ENCODE assay signal across 14 cellular contexts in genomic region chr1:154145986-154146385, GRCh38. TPM values are rescaled to one million over a fixed set of nuclear protein-coding genes. Genes with fewer than 3 reads are reported as not detected.
DNase-seq lines count a peak whose midpoint lies in the region; ATAC-seq and TF ChIP-seq lines count a peak whose summit lies in the region.
"Had no signal": no experiment of that assay in that cellular context is flagged by ENCODE, and none has a peak within 500 bp of the region (broad histone marks: within the 10 kb centered on the region; RNA-seq: fewer than 3 reads in every experiment).

No MANE protein-coding gene starts in this region.

- peaks cover 4% of the 10 kb centered on the region for H3K27me3 Mint-ChIP-seq in GM23338 (ENCODE audit: insufficient read depth, low read depth, poor library complexity)
- H3K27me3 Mint-ChIP-seq: central memory CD8-positive, alpha-beta T cell had no signal

- no peaks in the 10 kb centered on the region for H3F3A ChIP-seq in GM23338 (replicated peaks; ENCODE audit: low read depth)

- no peak for DNase-seq in BE2C
- DNase-seq in GM23338 (ENCODE audit: low spot score) = peak; percentile 37
- DNase-seq in putamen (ENCODE audit: low spot score) = no peak
- no peak for DNase-seq in posterior cingulate gyrus
- DNase-seq in GM20000 (ENCODE audit: low spot score) = no peak
- no peak for DNase-seq in NCI-H187 (lab: John Stamatoyannopoulos, UW)
- DNase-seq: activated CD8-positive, alpha-beta memory T cell treated with anti-CD3 and anti-CD28 coated beads, Interleukin-2, amount 50 U/mL, for 48 hours; mesendoderm; NCI-H2171 treated with DMSO at 0.1 percent for 48 hours; T-helper 1 cell had no signal

- no peak for ATAC-seq in GM23338
- ATAC-seq in gastroesophageal sphincter = no peak

- no peaks in the 10 kb centered on the region for H3K9me3 Mint-ChIP-seq in GM23338
- H3K9me3 Mint-ChIP-seq: central memory CD8-positive, alpha-beta T cell had no signal

- 60 to 94% methylated on average over 1 to 2 of the region's 2 CpGs for WGBS in gastroesophageal sphincter (ENCODE audit: low coverage in 1 of 2), 2 donors

- no peaks in the 10 kb centered on the region for H3K9me2 ChIP-seq in GM23338 (ENCODE audit: insufficient read depth)

- TF ChIP-seq POLR2A in gastroesophageal sphincter (IDR thresholded peaks at IDR 0.05) = no peak

- H3K27me3 ChIP-seq in BE2C = no peaks in the 10 kb centered on the region
- H3K27me3 ChIP-seq in GM23338 (ENCODE audit: insufficient read depth) = no peaks in the 10 kb centered on the region
- no peaks in the 10 kb centered on the region for H3K27me3 ChIP-seq in gastroesophageal sphincter

- intact Hi-C loops in posterior cingulate gyrus (cut with DNase I) = no loop called here

- H3K4me3 ChIP-seq in BE2C (ENCODE audit: low read depth, low read length) (no peak overlapping the region), GM23338 (no peak overlapping the region), gastroesophageal sphincter (no peak overlapping the region)
- H3K4me3 ChIP-seq: skin epidermis had no signal

- H3K4me3 Mint-ChIP-seq in GM23338 = no peak overlapping the region
- H3K4me3 Mint-ChIP-seq: central memory CD8-positive, alpha-beta T cell had no signal

- H3K4me1 Mint-ChIP-seq in GM23338 = no peaks in the 10 kb centered on the region
- H3K4me1 Mint-ChIP-seq: central memory CD8-positive, alpha-beta T cell had no signal

- TF ChIP-seq CTCF in BE2C (IDR thresholded peaks at IDR 0.05; ENCODE audit: low read depth, low read length) (peak; percentile 52), GM23338 (conservative IDR thresholded peaks at IDR 0.05; ENCODE audit: low read depth in 2 of 2) (peak; percentile 26 to 69), VCaP (conservative IDR thresholded peaks at IDR 0.05) (peak; percentile 62), gastroesophageal sphincter (IDR thresholded peaks at IDR 0.05) (peak in 3 of 4 experiments; percentile 8 to 14 (median 13)), GM20000 (IDR thresholded peaks at IDR 0.05; ENCODE audit: extremely low read depth, missing control alignments) (no peak)

- no peaks in the 10 kb centered on the region for H3K79me2 ChIP-seq in GM23338 (replicated peaks; ENCODE audit: insufficient read depth)

- no peaks in the 10 kb centered on the region for H4K20me1 ChIP-seq in GM23338 (replicated peaks; ENCODE audit: insufficient read depth)

- H3K27ac ChIP-seq in GM23338 (ENCODE audit: low read depth) (no peak overlapping the region), VCaP (no peak overlapping the region), gastroesophageal sphincter (no peak overlapping the region)
- H3K27ac ChIP-seq: skin epidermis had no signal

- H3K27ac Mint-ChIP-seq in GM23338 = no peak overlapping the region

- H3K4me2 ChIP-seq in GM23338 = no peak overlapping the region

- H3K36me3 Mint-ChIP-seq in GM23338 (ENCODE audit: low read depth) = no peaks in the 10 kb centered on the region

- H3K4me1 ChIP-seq in BE2C = no peaks in the 10 kb centered on the region
- H3K4me1 ChIP-seq in GM23338 (ENCODE audit: insufficient read depth) = no peaks in the 10 kb centered on the region
- peaks cover 0 to under 1% (median 0%) of the 10 kb centered on the region in 3 donors for H3K4me1 ChIP-seq in gastroesophageal sphincter

- no peak overlapping the region for H2AFZ ChIP-seq in GM23338

- TF ChIP-seq EP300 in gastroesophageal sphincter (IDR thresholded peaks at IDR 0.05) = no peak

- H3K9me3 ChIP-seq in BE2C (no peaks in the 10 kb centered on the region; the same call in 1 of the 2 replicates), gastroesophageal sphincter (no peaks in the 10 kb centered on the region)

- H3K36me3 ChIP-seq in BE2C (no peaks in the 10 kb centered on the region), GM23338 (ENCODE audit: insufficient read depth) (no peaks in the 10 kb centered on the region), gastroesophageal sphincter (no peaks in the 10 kb centered on the region)

TF ChIP-seq in GM23338, 12 proteins besides CTCF, POLR2A, EP300 and RAD21:
- no peak for TF ChIP-seq ZNF114 (CRISPR knock-in tag; IDR thresholded peaks at IDR 0.05)

RNA-seq across cellular contexts. Expression of gene NUP210L, which starts 8.9 kb away (rescaled TPM):
- not detected for polyA plus RNA-seq in BE2C (2012; ENCODE audit: insufficient read depth, insufficient read length, low read depth)
- not detected in 2 replicates for total RNA-seq in GM23338 (2014; rRNA removed; shearing (Covaris generic))
- 0.10 and 0.19 TPM in 2 replicates for polyA plus RNA-seq in GM23338 (2016; fragmentation: Nextera tagmentation; extraction: Ambion mirVana)
- not detected for total RNA-seq in gastroesophageal sphincter

RNA-seq across cellular contexts. Expression of gene TPM3, which starts 45.9 kb away (rescaled TPM):
- 577 TPM for polyA plus RNA-seq in BE2C (2012; ENCODE audit: insufficient read depth, insufficient read length, low read depth)
- 685 and 747 TPM in 2 replicates for total RNA-seq in GM23338 (2014; rRNA removed; shearing (Covaris generic))
- 502 and 544 TPM in 2 replicates for polyA plus RNA-seq in GM23338 (2016; fragmentation: Nextera tagmentation; extraction: Ambion mirVana)
- total RNA-seq in gastroesophageal sphincter = 100 to 1,000 TPM in 3 of 4 donors, 10 to 100 TPM in 1; 95.9 to 275 (median 151) TPM
